Comparison of ENCODE assay signal across 8 cellular contexts in genomic region chr9:95516221-95516735, GRCh38. TPM values are rescaled to one million over a fixed set of nuclear protein-coding genes. Genes with fewer than 3 reads are reported as not detected.
DNase-seq lines count a peak whose midpoint lies in the region; ATAC-seq and TF ChIP-seq lines count a peak whose summit lies in the region.

No MANE protein-coding gene starts in this region.

- peaks cover 3% of the 10 kb centered on the region for H3K36me3 Mint-ChIP-seq in IgD-negative memory B cell

- in situ Hi-C loops in mammary epithelial cell (cut with MboI; ENCODE audit: low sequenced_read_pairs in 2 of 2), result loop anchor here (10.0 to 25.0 kb wide), 3 partner anchors 91 to 371 kb away; partner anchors contain the start of genes ERCC6L2 (in 1 of the 2) and FANCC (in 1 of the 2)

- H3K79me2 ChIP-seq in mammary epithelial cell (ENCODE audit: insufficient read depth, low read length), result peaks cover 15% of the 10 kb centered on the region

- TF ChIP-seq POLR2A in vagina (IDR thresholded peaks at IDR 0.05), result no peak

- H3K4me2 ChIP-seq in BLaER1 treated with 17β-estradiol and CSF1 and Interleukin-3, amounts not matched to agents 10 nM and 100 nM, result peak overlapping the region; percentile 94 to 100 (median 99)
- peak overlapping the region; percentile 99 for H3K4me2 ChIP-seq in mammary epithelial cell (ENCODE audit: insufficient read depth, low read depth, low read length)

- peaks cover 36% of the 10 kb centered on the region for H3K27me3 Mint-ChIP-seq in IgD-negative memory B cell

- peaks cover 11 to 14% (median 13%) of the 10 kb centered on the region in 3 donors for H3K4me1 Mint-ChIP-seq in IgD-negative memory B cell

- no TSS peak for BruUV-seq in mammary epithelial cell (replicated peaks; lab: Mats Ljungman, UMichigan)

- H3K4me3 ChIP-seq in BLaER1 treated with 17β-estradiol and CSF1 and Interleukin-3, amounts not matched to agents 10 nM and 100 nM, result peak overlapping the region; percentile 67 to 79 (median 74)
- peak overlapping the region; percentile 48 to 77 (median 61) for H3K4me3 ChIP-seq in mammary epithelial cell (replicated peaks in 1 of 3; ENCODE audit: insufficient read depth in 1 of 3, low read depth in 2 of 3, low read length in 3 of 3)
- H3K4me3 ChIP-seq in lower lobe of right lung, result peak overlapping the region; percentile 63
- peak overlapping the region; percentile 54 to 59 for H3K4me3 ChIP-seq in vagina

- peak overlapping the region; percentile 59 to 80 (median 73) for H3K9ac ChIP-seq in BLaER1 treated with 17β-estradiol and CSF1 and Interleukin-3, amounts not matched to agents 10 nM and 100 nM
- H3K9ac ChIP-seq in mammary epithelial cell (ENCODE audit: insufficient read depth, low read length), result no peak overlapping the region

- peaks cover 34 to 61% (median 57%) of the 10 kb centered on the region in 11 experiments for H3K27me3 ChIP-seq in BLaER1 treated with 17β-estradiol and CSF1 and Interleukin-3, amounts not matched to agents 10 nM and 100 nM
- H3K27me3 ChIP-seq in mammary epithelial cell (ENCODE audit: insufficient read depth, low read length), result no peaks in the 10 kb centered on the region
- peaks cover 18% of the 10 kb centered on the region for H3K27me3 ChIP-seq in lower lobe of right lung (ENCODE audit: low read depth)
- H3K27me3 ChIP-seq in vagina, result no peaks in the 10 kb centered on the region

- dilution Hi-C loops in mammary epithelial cell (cut with HindIII; ENCODE audit: low sequenced_read_pairs), result no loop called here

- DNase-seq in mammary epithelial cell, result no peak
- no peak for DNase-seq in lower lobe of right lung
- no peak for DNase-seq in vagina (ENCODE audit: extremely low spot score in 2 of 2)
- no peak for DNase-seq in NAMALWA (ENCODE audit: low spot score)
- DNase-seq in ureter (ENCODE audit: low spot score), result no peak

- H2AFZ ChIP-seq in mammary epithelial cell (ENCODE audit: low read depth, low read length), result peak overlapping the region; percentile 96

- peaks cover 0 to 20% (median 8%) of the 10 kb centered on the region in 11 experiments; a peak in 16 of 22 replicates for H3K9me3 ChIP-seq in BLaER1 treated with 17β-estradiol and CSF1 and Interleukin-3, amounts not matched to agents 10 nM and 100 nM (replicated peaks in 1 of 11)
- H3K9me3 ChIP-seq in mammary epithelial cell (replicated peaks; ENCODE audit: insufficient read depth, low read length) (peaks cover 2% of the 10 kb centered on the region), lower lobe of right lung (no peaks in the 10 kb centered on the region), vagina (no peaks in the 10 kb centered on the region)

- H3K9me3 Mint-ChIP-seq in IgD-negative memory B cell, result peaks cover 0 to 11% (median 4%) of the 10 kb centered on the region in 3 donors

- peak overlapping the region; percentile 55 to 82 (median 70) for H3K27ac Mint-ChIP-seq in IgD-negative memory B cell

- CTCF ChIA-PET in mammary epithelial cell (lab: Charles Lee; ENCODE audit: low non-redundant PET), result no interaction called here

- peak overlapping the region in 10 of 11 experiments; percentile 2 to 62 (median 46); a peak in 16 of 22 replicates for H3K27ac ChIP-seq in BLaER1 treated with 17β-estradiol and CSF1 and Interleukin-3, amounts not matched to agents 10 nM and 100 nM
- H3K27ac ChIP-seq in mammary epithelial cell (ENCODE audit: insufficient read depth, low read depth, low read length) (no peak overlapping the region), lower lobe of right lung (peak overlapping the region; percentile 41), vagina (peak overlapping the region; percentile 81)

- peak overlapping the region; percentile 88 to 98 (median 96) for H3K4me3 Mint-ChIP-seq in IgD-negative memory B cell

- peaks cover 0 to 6% (median 0%) of the 10 kb centered on the region in 11 experiments; a peak in 2 of 22 replicates for H4K20me1 ChIP-seq in BLaER1 treated with 17β-estradiol and CSF1 and Interleukin-3, amounts not matched to agents 10 nM and 100 nM
- H4K20me1 ChIP-seq in mammary epithelial cell (ENCODE audit: insufficient read depth, low read length), result no peaks in the 10 kb centered on the region

- ATAC-seq in lower lobe of right lung (peak in 1 of 2 donors; percentile 40), GM21717 (IDR thresholded peaks at IDR 0.05; ENCODE audit: unreplicated experiment) (no peak)

- WGBS in mammary epithelial cell (ENCODE audit: low coverage, missing lambda C conversion rate), result 2% methylated on average over 23 of the region's 69 CpGs

- H3K4me1 ChIP-seq in BLaER1 treated with 17β-estradiol and CSF1 and Interleukin-3, amounts not matched to agents 10 nM and 100 nM, result peaks cover 31 to 56% (median 44%) of the 10 kb centered on the region in 10 experiments
- peaks cover 11% of the 10 kb centered on the region for H3K4me1 ChIP-seq in mammary epithelial cell (ENCODE audit: insufficient read depth, low read length)
- H3K4me1 ChIP-seq in lower lobe of right lung, result peaks cover 16% of the 10 kb centered on the region
- H3K4me1 ChIP-seq in vagina, result peaks cover 17% of the 10 kb centered on the region

- no peak for TF ChIP-seq CTCF in mammary epithelial cell (conservative IDR thresholded peaks at IDR 0.05 in 1 of 2, IDR thresholded peaks at IDR 0.05 in 1 of 2; ENCODE audit: extremely low read depth in 1 of 2, insufficient read depth in 1 of 2, low read depth in 1 of 2, low read length in 2 of 2)
- TF ChIP-seq CTCF in lower lobe of right lung (IDR thresholded peaks at IDR 0.05), result no peak
- TF ChIP-seq CTCF in vagina (IDR thresholded peaks at IDR 0.05), result no peak

- H3K36me3 ChIP-seq in BLaER1 treated with 17β-estradiol and CSF1 and Interleukin-3, amounts not matched to agents 10 nM and 100 nM, result no peaks in the 10 kb centered on the region
- H3K36me3 ChIP-seq in mammary epithelial cell (ENCODE audit: insufficient read depth, low read length) (no peaks in the 10 kb centered on the region), lower lobe of right lung (no peaks in the 10 kb centered on the region), vagina (no peaks in the 10 kb centered on the region)

- intact Hi-C loops in mammary epithelial cell (cut with micrococcal nuclease) (no loop called here), lower lobe of right lung (cut with DNase I) (no loop called here), vagina (cut with DNase I) (loop anchor here (10.0 kb wide), 1 partner anchor 699 kb away; no protein-coding TSS in a partner anchor)

RNA-seq across cellular contexts. Expression of gene PTCH1, which starts 0.5 kb away (rescaled TPM):
- polyA plus RNA-seq in IgD-negative memory B cell (19.3 TPM), mammary epithelial cell (1.7 TPM)
- total RNA-seq in mammary epithelial cell (1 to 10 TPM; 5.0 to 7.0 TPM), lower lobe of right lung (33.3 TPM), vagina (14.2 TPM), ureter (81.0 TPM)
- polyA minus RNA-seq in mammary epithelial cell, result 9.3 TPM
